5 cellular contexts compared by ENCODE assay signal in the genomic region with DNA sequence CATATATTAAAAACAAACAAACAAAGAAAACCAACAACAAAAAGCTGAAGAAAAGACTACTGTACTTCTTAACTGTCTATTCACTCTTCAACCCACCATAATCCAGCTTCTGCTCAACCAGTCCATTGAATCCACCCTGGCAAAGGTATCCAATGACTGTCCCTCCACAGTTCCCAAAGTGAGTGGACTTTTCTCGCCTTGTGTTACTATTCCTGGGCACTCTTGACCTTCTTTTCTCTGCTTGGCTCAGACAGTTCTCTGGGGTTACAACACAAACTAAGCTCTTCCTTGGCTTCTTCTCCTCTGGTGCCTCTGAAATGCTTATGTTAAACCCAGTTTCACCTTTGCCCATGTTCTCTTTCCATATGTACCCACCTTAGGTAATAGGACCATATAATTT.
"Had no signal": no experiment of that assay in that cellular context is flagged by ENCODE, and none has a peak within 500 bp of the region (broad histone marks: within the 10 kb centered on the region; RNA-seq: fewer than 3 reads in every experiment).

No MANE protein-coding gene starts in this region.

- H3K27ac Mint-ChIP-seq: GM23338 had no signal

- H3K9me3 Mint-ChIP-seq: GM23338, H9 had no signal

- ATAC-seq: GM23338 had no signal

- H3K4me3 ChIP-seq: GM23338 had no signal

- H3K4me1 Mint-ChIP-seq: GM23338, H9 had no signal

- H3K4me3 Mint-ChIP-seq: GM23338, H9 had no signal

- DNase-seq: H9, HCEC 1CT, IMR-90, KBM-7 had no signal
